In the genomic region with DNA sequence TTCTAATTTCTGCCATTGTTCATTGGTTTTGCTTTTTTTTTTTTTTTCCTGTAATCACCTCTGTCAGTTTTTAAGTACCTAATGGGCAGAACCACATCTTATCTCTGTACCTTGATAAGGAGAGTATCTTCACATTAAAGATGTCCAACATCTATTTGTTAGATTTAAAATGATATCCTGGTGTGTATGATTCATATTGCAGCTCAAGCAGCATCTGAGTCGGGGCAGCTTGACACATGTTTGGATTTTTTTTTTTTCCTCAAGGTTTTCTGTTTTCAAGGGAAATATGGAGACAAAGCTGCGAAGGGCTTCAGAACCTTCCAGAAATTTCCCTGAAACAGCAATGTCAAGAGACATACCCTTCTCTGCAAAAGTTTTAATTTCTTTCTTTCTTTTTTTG, we compare ENCODE assay signal across 1 cellular context.
TF ChIP-seq lines count a peak whose summit lies in the region.

No MANE protein-coding gene starts in this region.

TF ChIP-seq in SK-N-SH, 30 proteins besides CTCF, POLR2A, EP300 and RAD21 (continued from another document):
- TF ChIP-seq, protein P1, sequence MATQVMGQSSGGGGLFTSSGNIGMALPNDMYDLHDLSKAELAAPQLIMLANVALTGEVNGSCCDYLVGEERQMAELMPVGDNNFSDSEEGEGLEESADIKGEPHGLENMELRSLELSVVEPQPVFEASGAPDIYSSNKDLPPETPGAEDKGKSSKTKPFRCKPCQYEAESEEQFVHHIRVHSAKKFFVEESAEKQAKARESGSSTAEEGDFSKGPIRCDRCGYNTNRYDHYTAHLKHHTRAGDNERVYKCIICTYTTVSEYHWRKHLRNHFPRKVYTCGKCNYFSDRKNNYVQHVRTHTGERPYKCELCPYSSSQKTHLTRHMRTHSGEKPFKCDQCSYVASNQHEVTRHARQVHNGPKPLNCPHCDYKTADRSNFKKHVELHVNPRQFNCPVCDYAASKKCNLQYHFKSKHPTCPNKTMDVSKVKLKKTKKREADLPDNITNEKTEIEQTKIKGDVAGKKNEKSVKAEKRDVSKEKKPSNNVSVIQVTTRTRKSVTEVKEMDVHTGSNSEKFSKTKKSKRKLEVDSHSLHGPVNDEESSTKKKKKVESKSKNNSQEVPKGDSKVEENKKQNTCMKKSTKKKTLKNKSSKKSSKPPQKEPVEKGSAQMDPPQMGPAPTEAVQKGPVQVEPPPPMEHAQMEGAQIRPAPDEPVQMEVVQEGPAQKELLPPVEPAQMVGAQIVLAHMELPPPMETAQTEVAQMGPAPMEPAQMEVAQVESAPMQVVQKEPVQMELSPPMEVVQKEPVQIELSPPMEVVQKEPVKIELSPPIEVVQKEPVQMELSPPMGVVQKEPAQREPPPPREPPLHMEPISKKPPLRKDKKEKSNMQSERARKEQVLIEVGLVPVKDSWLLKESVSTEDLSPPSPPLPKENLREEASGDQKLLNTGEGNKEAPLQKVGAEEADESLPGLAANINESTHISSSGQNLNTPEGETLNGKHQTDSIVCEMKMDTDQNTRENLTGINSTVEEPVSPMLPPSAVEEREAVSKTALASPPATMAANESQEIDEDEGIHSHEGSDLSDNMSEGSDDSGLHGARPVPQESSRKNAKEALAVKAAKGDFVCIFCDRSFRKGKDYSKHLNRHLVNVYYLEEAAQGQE (IDR thresholded peaks at IDR 0.05; ENCODE audit: low read depth, low read length): no peak
- TF ChIP-seq FOSL2 (IDR thresholded peaks at IDR 0.05; ENCODE audit: borderline replicate concordance, low read depth) (peak; percentile 33; the same call in 1 of the 2 replicates), CHD2 (IDR thresholded peaks at IDR 0.05; ENCODE audit: low read length, partially characterized antibody) (no peak), NFIC (IDR thresholded peaks at IDR 0.05; ENCODE audit: borderline replicate concordance) (peak; percentile 3; the same call in 1 of the 2 replicates), NRF1 (IDR thresholded peaks at IDR 0.05; ENCODE audit: low read depth, low read length) (no peak), JUND (IDR thresholded peaks at IDR 0.05) (peak; percentile 33; the same call in 1 of the 2 replicates), FOXJ3 (CRISPR knock-in tag; IDR thresholded peaks at IDR 0.05) (no peak), SIN3A (IDR thresholded peaks at IDR 0.05; ENCODE audit: borderline replicate concordance, low read depth, low read length) (no peak), ELF1 (IDR thresholded peaks at IDR 0.05) (no peak), RXRA (IDR thresholded peaks at IDR 0.05; ENCODE audit: borderline replicate concordance, low read depth) (no peak)
- TF ChIP-seq, protein P2, sequence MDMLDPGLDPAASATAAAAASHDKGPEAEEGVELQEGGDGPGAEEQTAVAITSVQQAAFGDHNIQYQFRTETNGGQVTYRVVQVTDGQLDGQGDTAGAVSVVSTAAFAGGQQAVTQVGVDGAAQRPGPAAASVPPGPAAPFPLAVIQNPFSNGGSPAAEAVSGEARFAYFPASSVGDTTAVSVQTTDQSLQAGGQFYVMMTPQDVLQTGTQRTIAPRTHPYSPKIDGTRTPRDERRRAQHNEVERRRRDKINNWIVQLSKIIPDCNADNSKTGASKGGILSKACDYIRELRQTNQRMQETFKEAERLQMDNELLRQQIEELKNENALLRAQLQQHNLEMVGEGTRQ (IDR thresholded peaks at IDR 0.05; ENCODE audit: borderline replicate concordance, low read depth, low read length): no peak
- TF ChIP-seq, protein P3, sequence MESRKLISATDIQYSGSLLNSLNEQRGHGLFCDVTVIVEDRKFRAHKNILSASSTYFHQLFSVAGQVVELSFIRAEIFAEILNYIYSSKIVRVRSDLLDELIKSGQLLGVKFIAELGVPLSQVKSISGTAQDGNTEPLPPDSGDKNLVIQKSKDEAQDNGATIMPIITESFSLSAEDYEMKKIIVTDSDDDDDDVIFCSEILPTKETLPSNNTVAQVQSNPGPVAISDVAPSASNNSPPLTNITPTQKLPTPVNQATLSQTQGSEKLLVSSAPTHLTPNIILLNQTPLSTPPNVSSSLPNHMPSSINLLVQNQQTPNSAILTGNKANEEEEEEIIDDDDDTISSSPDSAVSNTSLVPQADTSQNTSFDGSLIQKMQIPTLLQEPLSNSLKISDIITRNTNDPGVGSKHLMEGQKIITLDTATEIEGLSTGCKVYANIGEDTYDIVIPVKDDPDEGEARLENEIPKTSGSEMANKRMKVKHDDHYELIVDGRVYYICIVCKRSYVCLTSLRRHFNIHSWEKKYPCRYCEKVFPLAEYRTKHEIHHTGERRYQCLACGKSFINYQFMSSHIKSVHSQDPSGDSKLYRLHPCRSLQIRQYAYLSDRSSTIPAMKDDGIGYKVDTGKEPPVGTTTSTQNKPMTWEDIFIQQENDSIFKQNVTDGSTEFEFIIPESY (IDR thresholded peaks at IDR 0.05; ENCODE audit: borderline replicate concordance, low read depth): no peak
- TF ChIP-seq, protein P4, sequence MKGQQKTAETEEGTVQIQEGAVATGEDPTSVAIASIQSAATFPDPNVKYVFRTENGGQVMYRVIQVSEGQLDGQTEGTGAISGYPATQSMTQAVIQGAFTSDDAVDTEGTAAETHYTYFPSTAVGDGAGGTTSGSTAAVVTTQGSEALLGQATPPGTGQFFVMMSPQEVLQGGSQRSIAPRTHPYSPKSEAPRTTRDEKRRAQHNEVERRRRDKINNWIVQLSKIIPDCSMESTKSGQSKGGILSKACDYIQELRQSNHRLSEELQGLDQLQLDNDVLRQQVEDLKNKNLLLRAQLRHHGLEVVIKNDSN (IDR thresholded peaks at IDR 0.05; ENCODE audit: borderline replicate concordance, low read depth): no peak
- TF ChIP-seq, protein P5, sequence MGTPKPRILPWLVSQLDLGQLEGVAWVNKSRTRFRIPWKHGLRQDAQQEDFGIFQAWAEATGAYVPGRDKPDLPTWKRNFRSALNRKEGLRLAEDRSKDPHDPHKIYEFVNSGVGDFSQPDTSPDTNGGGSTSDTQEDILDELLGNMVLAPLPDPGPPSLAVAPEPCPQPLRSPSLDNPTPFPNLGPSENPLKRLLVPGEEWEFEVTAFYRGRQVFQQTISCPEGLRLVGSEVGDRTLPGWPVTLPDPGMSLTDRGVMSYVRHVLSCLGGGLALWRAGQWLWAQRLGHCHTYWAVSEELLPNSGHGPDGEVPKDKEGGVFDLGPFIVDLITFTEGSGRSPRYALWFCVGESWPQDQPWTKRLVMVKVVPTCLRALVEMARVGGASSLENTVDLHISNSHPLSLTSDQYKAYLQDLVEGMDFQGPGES (IDR thresholded peaks at IDR 0.05; ENCODE audit: low read depth, low read length): no peak
